ENCODE assay signal across 9 cellular contexts in the genomic region with DNA sequence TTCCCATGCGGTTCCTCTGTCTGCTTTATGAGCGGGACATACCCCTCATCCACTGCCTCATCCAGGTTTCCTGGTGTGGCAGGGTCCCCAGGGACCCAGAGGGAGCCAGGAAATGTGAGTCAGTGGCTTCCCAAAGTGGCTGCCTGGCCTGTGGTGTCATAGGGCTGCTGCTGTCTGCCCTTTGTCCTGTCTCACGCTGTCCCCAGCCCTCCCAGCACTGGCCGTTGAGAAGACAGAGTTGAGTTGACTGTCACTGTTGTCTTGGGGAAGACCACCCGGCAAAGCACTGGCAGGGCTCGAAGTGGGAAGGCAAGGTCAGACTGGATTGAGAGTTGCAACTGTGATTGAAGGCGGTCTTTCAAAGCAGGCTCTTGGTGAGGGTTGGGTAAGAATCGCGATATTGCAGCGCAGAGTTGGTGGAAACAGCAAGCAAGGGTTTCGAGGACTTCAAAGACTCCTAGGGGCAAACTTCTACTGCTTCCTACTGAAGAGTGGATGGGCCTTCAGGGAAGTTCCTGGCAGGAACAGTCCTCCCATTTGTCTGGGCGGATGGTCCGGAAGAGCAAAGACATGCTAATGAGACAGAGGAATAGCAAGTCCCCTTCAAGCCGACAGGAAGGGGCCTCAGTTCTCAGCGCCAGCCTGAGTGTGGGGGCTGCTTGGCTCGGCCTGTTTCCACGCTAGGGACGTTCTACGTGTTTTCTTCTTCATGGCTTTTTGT. TPM values are rescaled to one million over a fixed set of nuclear protein-coding genes. Genes with fewer than 3 reads are reported as not detected.
DNase-seq lines count a peak whose midpoint lies in the region; ATAC-seq and TF ChIP-seq lines count a peak whose summit lies in the region.
"Had no signal": no experiment of that assay in that cellular context is flagged by ENCODE, and none has a peak within 500 bp of the region (broad histone marks: within the 10 kb centered on the region; RNA-seq: fewer than 3 reads in every experiment).

No MANE protein-coding gene starts in this region.

- H2BK12ac ChIP-seq in H9 (ENCODE audit: insufficient read length, low read depth, low read length) = no peak overlapping the region

- H2BK20ac ChIP-seq in H9 (ENCODE audit: low read depth, low read length, poor library complexity, severe bottlenecking) = no peak overlapping the region

- no peaks in the 10 kb centered on the region for H3K9me3 Mint-ChIP-seq in H9

- H3K79me1 ChIP-seq in H9 (ENCODE audit: insufficient read depth, low read depth, low read length, poor library complexity, severe bottlenecking) = no peaks in the 10 kb centered on the region

- H3K4ac ChIP-seq in H9 (ENCODE audit: low read depth, low read length) = no peak overlapping the region

- H3K27ac ChIP-seq in H9 (ENCODE audit: insufficient read length, low read depth, low read length) (no peak overlapping the region), stomach (peak overlapping the region in 4 of 5 donors; percentile 31 to 71 (median 47))

- H3T11ph ChIP-seq in H9 (ENCODE audit: low read length) = no peak overlapping the region

- no peak overlapping the region for H3K23ac ChIP-seq in H9 (ENCODE audit: insufficient read length, low read depth, low read length)

- no peaks in the 10 kb centered on the region for H3K79me2 ChIP-seq in H9 (ENCODE audit: insufficient read depth, low read length)

- DNase-seq in H9 = peak; percentile 81
- peak; percentile 41 for DNase-seq in astrocyte of the hippocampus (ENCODE audit: low read depth, low spot score)
- peak; percentile 36 for DNase-seq in iPS DF 4.7 (ENCODE audit: extremely low read depth, low spot score)
- no peak for DNase-seq in stomach
- DNase-seq in activated CD4-positive, alpha-beta T cell treated with anti-CD3 and anti-CD28 coated beads, Interleukin-2, amount 50 U/mL, for 1 hour = no peak
- no peak for DNase-seq in DMS 273 treated with DMSO at 0.1 percent for 48 hours (lab: John Stamatoyannopoulos, UW)
- DNase-seq in NCI-H2029 (lab: John Stamatoyannopoulos, UW) = no peak
- DNase-seq: NCI-H2107 had no signal

- no peaks in the 10 kb centered on the region for H3K36me3 ChIP-seq in stomach

- no peaks in the 10 kb centered on the region for H3K27me3 ChIP-seq in H9 (ENCODE audit: insufficient read depth, low read length)
- no peaks in the 10 kb centered on the region for H3K27me3 ChIP-seq in stomach

- ATAC-seq in HG02759 (IDR thresholded peaks at IDR 0.05; ENCODE audit: unreplicated experiment) = no peak

- no peak overlapping the region for H2BK5ac ChIP-seq in H9 (ENCODE audit: insufficient read length, low read length)

- TF ChIP-seq CTCF in H9 (conservative IDR thresholded peaks at IDR 0.05) (no peak), stomach (IDR thresholded peaks at IDR 0.05) (no peak)

- no peaks in the 10 kb centered on the region for H4K20me1 ChIP-seq in H9 (ENCODE audit: control insufficient read depth, insufficient read depth, insufficient read length)

- no peak overlapping the region for H3K18ac ChIP-seq in H9 (ENCODE audit: insufficient read length, low read depth, low read length)

- no peak for TF ChIP-seq POLR2A in stomach (IDR thresholded peaks at IDR 0.05)

- H3K4me1 ChIP-seq in H9 (ENCODE audit: insufficient read depth, low read length) (peaks cover 14% of the 10 kb centered on the region; the same call in 1 of the 2 replicates), stomach (peaks cover 12 to 47% (median 21%) of the 10 kb centered on the region in 4 donors)

- H3K9me3 ChIP-seq in H9 (ENCODE audit: control insufficient read depth, low read depth, low read length) (no peaks in the 10 kb centered on the region), stomach (no peaks in the 10 kb centered on the region)

- no peak overlapping the region for H4K8ac ChIP-seq in H9 (replicated peaks; ENCODE audit: insufficient read length, low read depth, low read length)

- H3K4me1 Mint-ChIP-seq in H9 = peaks cover 28 to 35% of the 10 kb centered on the region in 2 experiments

- no peak overlapping the region for H3K56ac ChIP-seq in H9 (ENCODE audit: insufficient read length, low read depth, low read length)

- intact Hi-C loops in stomach (cut with DNase I; ENCODE audit: low total_unique reads) = no loop called here

- H3K27ac Mint-ChIP-seq in H9 = peak overlapping the region; percentile 53 to 97 (median 94); a peak in 6 of 7 replicates

- no peak overlapping the region for H4K91ac ChIP-seq in H9 (ENCODE audit: insufficient read length, low read depth, low read length)

- no peak for TF ChIP-seq EP300 in stomach (IDR thresholded peaks at IDR 0.05)

- peak overlapping the region in 1 of 4 donors; percentile 26 for H3K4me3 ChIP-seq in stomach

- peak overlapping the region; percentile 49 to 53 for H3K4me3 Mint-ChIP-seq in H9

- no peak overlapping the region for H3K14ac ChIP-seq in H9 (ENCODE audit: insufficient read depth, low read length)

- no peak overlapping the region for H2AFZ ChIP-seq in H9 (ENCODE audit: low read length)

- no peak overlapping the region for H2BK120ac ChIP-seq in H9 (ENCODE audit: low read depth, low read length, poor library complexity, severe bottlenecking)

- no CpG with 5 or more reads among the region's 19 CpGs for whole genome bisulfite sequencing in H9 (ENCODE audit: extremely low coverage, insufficient read length, low lambda C conversion rate)
- 74 to 82% (median 77%) methylated on average over 18 to 19 of the region's 19 CpGs for WGBS in stomach, 5 donors

- no peaks in the 10 kb centered on the region for H3K23me2 ChIP-seq in H9 (ENCODE audit: insufficient read length, low read depth, low read length, poor library complexity, severe bottlenecking)

- H3K36me3 Mint-ChIP-seq in H9 (ENCODE audit: insufficient read depth in 1 of 3, low read depth in 3 of 3) = no peaks in the 10 kb centered on the region

- H3K9ac ChIP-seq in H9 (ENCODE audit: extremely low read depth, insufficient read length, low read length) = no peak overlapping the region

- H3K4me2 ChIP-seq in H9 (ENCODE audit: insufficient read depth, insufficient read length, low read length) = no peak overlapping the region

- no peak overlapping the region for H2BK15ac ChIP-seq in H9 (ENCODE audit: low read depth, low read length)

- no peak overlapping the region for H4K5ac ChIP-seq in H9 (ENCODE audit: insufficient read length, low read depth, low read length)

- H2AK5ac ChIP-seq in H9 (ENCODE audit: insufficient read length, low read length) = no peak overlapping the region

- H3K27me3 Mint-ChIP-seq in H9 (ENCODE audit: low read depth) = no peaks in the 10 kb centered on the region

RNA-seq across cellular contexts. Expression of a gene that starts 33.9 kb away (rescaled TPM):
- 20.9 and 22.4 TPM in 2 replicates for total RNA-seq in H9 (2021)
- 10 to 100 TPM; 10.1 to 65.5 (median 47.8) TPM for total RNA-seq in stomach
- polyA plus RNA-seq in stomach = 10 to 100 TPM; 20.4 to 52.2 (median 25.8) TPM

Comparison
In these comparisons a context has a peak if more than half of its experiments do, and no peak if none do; other contexts are left out.
1. DNase-seq: peak in H9 (single experiment), astrocyte of the hippocampus (single experiment) and iPS DF 4.7 (single experiment); none in stomach (single experiment), activated CD4-positive, alpha-beta T cell treated with anti-CD3 and anti-CD28 coated beads, Interleukin-2, amount 50 U/mL, for 1 hour (single experiment), DMS 273 treated with DMSO at 0.1 percent for 48 hours (single experiment) and NCI-H2029 (single experiment).